In the genomic region with DNA sequence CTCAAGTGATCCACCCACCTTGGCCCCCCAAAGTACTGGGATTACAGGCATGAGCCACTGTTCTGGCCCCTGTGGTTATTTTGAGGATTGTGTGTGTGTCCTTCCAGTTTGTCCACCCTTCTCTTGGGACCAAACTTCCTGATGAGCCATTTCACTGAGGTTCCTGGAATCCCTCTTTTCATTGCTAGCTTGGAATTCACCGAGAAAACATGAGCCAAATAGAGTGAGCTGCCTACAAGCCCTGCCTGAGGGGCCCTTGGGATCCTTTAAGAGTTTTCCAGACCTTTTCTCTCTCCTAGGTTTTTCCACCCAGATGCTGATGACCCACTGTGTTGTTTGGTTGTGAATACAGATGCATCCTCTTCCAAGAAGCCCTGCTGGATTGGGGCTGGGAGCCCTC, we compare ENCODE assay signal across 1 cellular context.
TF ChIP-seq lines count a peak whose summit lies in the region.

No MANE protein-coding gene starts in this region.

TF ChIP-seq in A549, 52 proteins besides CTCF, POLR2A, EP300 and RAD21 (continued from another document):
- TF ChIP-seq REST (IDR thresholded peaks at IDR 0.05): no peak
- TF ChIP-seq E2F6 (IDR thresholded peaks at IDR 0.05; ENCODE audit: borderline replicate concordance, low read depth): no peak
- no peak for TF ChIP-seq EHF (CRISPR knock-in tag; IDR thresholded peaks at IDR 0.05)
- TF ChIP-seq RNF2 (IDR thresholded peaks at IDR 0.05; ENCODE audit: borderline replicate concordance, low read depth): no peak
TF ChIP-seq in A549: peak in this region for 0.
